ENCODE assay signal across 23 cellular contexts in genomic region chr3:158379517-158379916, GRCh38.
"Had no signal": no experiment of that assay in that cellular context is flagged by ENCODE, and none has a peak within 500 bp of the region (broad histone marks: within the 10 kb centered on the region; RNA-seq: fewer than 3 reads in every experiment).

No MANE protein-coding gene starts in this region.

- H3K4me3 Mint-ChIP-seq: activated naive CD8-positive, alpha-beta T cell; activated T-cell treated with anti-CD3 and anti-CD28 coated beads, Interleukin-2, amount 50 U/mL, for 4 hours; central memory CD8-positive, alpha-beta T cell; effector memory CD8-positive, alpha-beta T cell; natural killer cell; stimulated activated naive B cell treated with anti-CD40 and anti-IgM and Interleukin-4, amounts not matched to agents 10 μg/mL and 1 μg/mL and 100 μg/mL, for 72 hours had no signal

- H3K36me3 Mint-ChIP-seq: natural killer cell had no signal

- ATAC-seq: activated T-cell treated with anti-CD3 and anti-CD28 coated beads, Interleukin-2, amount 50 U/mL, for 4 hours; effector memory CD8-positive, alpha-beta T cell; left lobe of liver; lower lobe of right lung; natural killer cell; stimulated activated naive B cell treated with anti-CD40 and anti-IgM and Interleukin-4, amounts not matched to agents 10 μg/mL and 1 μg/mL and 100 μg/mL, for 72 hours had no signal

- H3K9me3 Mint-ChIP-seq: activated T-cell treated with anti-CD3 and anti-CD28 coated beads, Interleukin-2, amount 50 U/mL, for 4 hours; activated T-helper 2 cell treated with anti-CD3 and anti-CD28 coated beads, Interferon-gamma antibody, Interleukin-2, Interleukin-4, amounts not matched to agents 10 μg/mL and 5 μg/mL and 100 μg/mL, durations not matched to agents 14 hours and 24 hours and 36 hours; central memory CD8-positive, alpha-beta T cell; effector memory CD8-positive, alpha-beta T cell; natural killer cell had no signal

- H3K27me3 Mint-ChIP-seq: activated naive CD8-positive, alpha-beta T cell; central memory CD8-positive, alpha-beta T cell; effector memory CD8-positive, alpha-beta T cell; progenitor cell of endocrine pancreas; stimulated activated naive B cell treated with anti-CD40 and anti-IgM and Interleukin-4, amounts not matched to agents 10 μg/mL and 1 μg/mL and 100 μg/mL, for 72 hours had no signal

- H3K4me3 ChIP-seq: colonic mucosa, dorsolateral prefrontal cortex, esophagus squamous epithelium, lower lobe of right lung, transverse colon, uterus had no signal

- H3K27ac ChIP-seq: colonic mucosa, dorsolateral prefrontal cortex, esophagus squamous epithelium, lower lobe of right lung, transverse colon, uterus, WERI-Rb-1 had no signal

- H3K27me3 ChIP-seq: colonic mucosa, dorsolateral prefrontal cortex, esophagus squamous epithelium, transverse colon, uterus had no signal

- H3K9me3 ChIP-seq: colonic mucosa, esophagus squamous epithelium, lower lobe of right lung, transverse colon, uterus had no signal

- H3K36me3 ChIP-seq: colonic mucosa, esophagus squamous epithelium, lower lobe of right lung, transverse colon, uterus, WERI-Rb-1 had no signal

- H3K4me1 ChIP-seq: colonic mucosa, esophagus squamous epithelium, lower lobe of right lung, transverse colon, uterus had no signal

- H3K27ac Mint-ChIP-seq: activated naive CD8-positive, alpha-beta T cell; activated T-helper 2 cell treated with anti-CD3 and anti-CD28 coated beads, Interferon-gamma antibody, Interleukin-2, Interleukin-4, amounts not matched to agents 10 μg/mL and 5 μg/mL and 100 μg/mL, durations not matched to agents 14 hours and 24 hours and 36 hours; effector memory CD8-positive, alpha-beta T cell; natural killer cell; progenitor cell of endocrine pancreas; stimulated activated naive B cell treated with anti-CD40 and anti-IgM and Interleukin-4, amounts not matched to agents 10 μg/mL and 1 μg/mL and 100 μg/mL, for 72 hours had no signal

- DNase-seq: activated CD4-positive, alpha-beta T cell treated with anti-CD3 and anti-CD28 coated beads for 1 hour; activated CD4-positive, alpha-beta T cell treated with anti-CD3 and anti-CD28 coated beads, Interleukin-2, amount 50 U/mL, for 1 hour; activated naive CD4-positive, alpha-beta T cell; activated T-cell treated with anti-CD3 and anti-CD28 coated beads, Interleukin-2, amount 50 U/mL, for 4 hours; colonic mucosa; dorsolateral prefrontal cortex; effector memory CD8-positive, alpha-beta T cell; esophagus squamous epithelium; kidney; lower lobe of right lung; natural killer cell; retina; stimulated activated CD4-positive, alpha-beta T cell treated with anti-CD3 and anti-CD28 coated beads, Interleukin-2, amount 100 ng/mL, for 48 hours; stimulated activated CD8-positive, alpha-beta memory T cell treated with anti-CD3 and anti-CD28 coated beads, Interleukin-4, amount 100 ng/mL, for 48 hours; stimulated activated naive B cell treated with anti-CD40 and anti-IgM and Interleukin-4, amounts not matched to agents 10 μg/mL and 1 μg/mL and 100 μg/mL, for 72 hours; transverse colon; uterus; WERI-Rb-1 had no signal
